8 cellular contexts compared by ENCODE assay signal in genomic region chr13:99968521-99969367, GRCh38. TPM values are rescaled to one million over a fixed set of nuclear protein-coding genes. Genes with fewer than 3 reads are reported as not detected.
DNase-seq lines count a peak whose midpoint lies in the region; ATAC-seq, FAIRE-seq and TF ChIP-seq lines count a peak whose summit lies in the region.

No MANE protein-coding gene starts in this region.

- intact Hi-C loops in sigmoid colon (cut with DNase I) = loop anchor here (10.0 kb wide), 1 partner anchor 706 kb away; the partner anchor contains the start of gene TMTC4

- TF ChIP-seq POLR2A in H54 (IDR thresholded peaks at IDR 0.05; ENCODE audit: low read depth, low read length) = 0 out of 2 replicates have a peak, but pooled peaks have one; percentile 10
- no peak for TF ChIP-seq POLR2A in sigmoid colon (IDR thresholded peaks at IDR 0.05)

- H3K4me3 ChIP-seq in sigmoid colon = peak overlapping the region in 3 of 4 donors; percentile 17 to 40 (median 34)

- no peak overlapping the region for H3K27ac ChIP-seq in foreskin keratinocyte
- H3K27ac ChIP-seq in sigmoid colon = no peak overlapping the region

- no peak for FAIRE-seq in H54 (lab: Jason Lieb, UNC)

- WGBS in sigmoid colon, 2 donors = 3 to 5% methylated on average over 73 of the region's 73 CpGs

- no peak for TF ChIP-seq EP300 in sigmoid colon (IDR thresholded peaks at IDR 0.05)

- peaks cover 97% of the 10 kb centered on the region for H3K27me3 ChIP-seq in foreskin keratinocyte
- H3K27me3 ChIP-seq in sigmoid colon = peaks cover 69 to 99% (median 89%) of the 10 kb centered on the region in 3 donors

- DNase-seq in H54 (ENCODE audit: insufficient read length, low spot score) (no peak), foreskin keratinocyte (no peak), sigmoid colon (peak; percentile 47), NCI-H226 (no peak), NCI-H2107 (lab: John Stamatoyannopoulos, UW) (no peak), nucleus accumbens (lab: John Stamatoyannopoulos, UW) (no peak), AG08396 (ENCODE audit: low spot score) (no peak)

- no peaks in the 10 kb centered on the region for H3K4me1 ChIP-seq in foreskin keratinocyte
- peaks cover 0 to 43% (median 38%) of the 10 kb centered on the region in 4 donors for H3K4me1 ChIP-seq in sigmoid colon

- TF ChIP-seq CTCF in foreskin keratinocyte (conservative IDR thresholded peaks at IDR 0.05) (no peak), sigmoid colon (IDR thresholded peaks at IDR 0.05) (no peak)

- ATAC-seq in SK-N-SH treated with all-trans-retinoic acid at 6 μM for 48 hours (peak; percentile 66), foreskin keratinocyte (peak; percentile 45)

- H3K36me3 ChIP-seq in sigmoid colon = no peaks in the 10 kb centered on the region

- H3K9me3 ChIP-seq in sigmoid colon = no peaks in the 10 kb centered on the region

TF ChIP-seq in SK-N-SH treated with all-trans-retinoic acid at 6 μM for 48 hours, 23 proteins besides CTCF, POLR2A, EP300 and RAD21:
- TF ChIP-seq ZFP30 (CRISPR knock-in tag; IDR thresholded peaks at IDR 0.05) (no peak), POU6F1 (CRISPR knock-in tag; IDR thresholded peaks at IDR 0.05; ENCODE audit: borderline replicate concordance, low read depth) (no peak), GLIS3 (CRISPR knock-in tag; IDR thresholded peaks at IDR 0.05) (no peak), SNAI2 (CRISPR knock-in tag; IDR thresholded peaks at IDR 0.05) (no peak), ZC3H10 (CRISPR knock-in tag; IDR thresholded peaks at IDR 0.05) (no peak), OSR1 (CRISPR knock-in tag; IDR thresholded peaks at IDR 0.05) (no peak), TCF4 (CRISPR knock-in tag; IDR thresholded peaks at IDR 0.05; ENCODE audit: borderline replicate concordance) (no peak), ZNF70 (CRISPR knock-in tag; IDR thresholded peaks at IDR 0.05) (no peak), RARB (CRISPR knock-in tag; IDR thresholded peaks at IDR 0.05) (no peak), ESRRG (CRISPR knock-in tag; IDR thresholded peaks at IDR 0.05) (no peak), ZNF565 (CRISPR knock-in tag; conservative IDR thresholded peaks at IDR 0.05; ENCODE audit: low read depth) (no peak), ISL1 (CRISPR knock-in tag; IDR thresholded peaks at IDR 0.05) (no peak), TSHZ2 (CRISPR knock-in tag; IDR thresholded peaks at IDR 0.05) (no peak), PPARA (CRISPR knock-in tag; IDR thresholded peaks at IDR 0.05; ENCODE audit: borderline replicate concordance) (no peak), CREB5 (CRISPR knock-in tag; IDR thresholded peaks at IDR 0.05; ENCODE audit: low read depth) (no peak), ZFP3 (CRISPR knock-in tag; IDR thresholded peaks at IDR 0.05) (no peak), CSRNP3 (CRISPR knock-in tag; IDR thresholded peaks at IDR 0.05) (no peak), PATZ1 (CRISPR knock-in tag; IDR thresholded peaks at IDR 0.05; ENCODE audit: borderline replicate concordance) (no peak), ARNTL (CRISPR knock-in tag; IDR thresholded peaks at IDR 0.05; ENCODE audit: borderline replicate concordance, low read depth) (no peak), TOX (CRISPR knock-in tag; IDR thresholded peaks at IDR 0.05; ENCODE audit: borderline replicate concordance) (no peak)

RNA-seq across cellular contexts. Expression of gene ZIC5, which starts 2.8 kb away (rescaled TPM):
- total RNA-seq in foreskin keratinocyte (not detected in 2 replicates), sigmoid colon (not detected)
- polyA plus RNA-seq in foreskin keratinocyte (not detected in 2 replicates), sigmoid colon (not detected)

RNA-seq across cellular contexts. Expression of gene ZIC2, which starts 12.8 kb away (rescaled TPM):
- total RNA-seq in foreskin keratinocyte (not detected in 2 replicates), sigmoid colon (not detected)
- polyA plus RNA-seq in foreskin keratinocyte (not detected in 2 replicates), sigmoid colon (under 1 TPM in 1 of 3 donors, not detected in 2; 0.03 TPM)
